17 cellular contexts compared by ENCODE assay signal in genomic region chr2:218123986-218124385, GRCh38. TPM values are rescaled to one million over a fixed set of nuclear protein-coding genes. Genes with fewer than 3 reads are reported as not detected.
DNase-seq lines count a peak whose midpoint lies in the region; ATAC-seq and TF ChIP-seq lines count a peak whose summit lies in the region.
"Had no signal": no experiment of that assay in that cellular context is flagged by ENCODE, and none has a peak within 500 bp of the region (broad histone marks: within the 10 kb centered on the region; RNA-seq: fewer than 3 reads in every experiment).

No MANE protein-coding gene starts in this region.

- no peak overlapping the region for H3K56ac ChIP-seq in IMR-90 (ENCODE audit: extremely low read depth, insufficient read depth, low read length)

- H3K27me3 ChIP-seq in IMR-90 (ENCODE audit: control insufficient read depth, insufficient read depth, low read length) (peaks cover 43% of the 10 kb centered on the region), gastroesophageal sphincter (peaks cover 25% of the 10 kb centered on the region)
- H3K27me3 ChIP-seq: BE2C had no signal

- no peak overlapping the region for H2AFZ ChIP-seq in IMR-90 (replicated peaks; ENCODE audit: low read length, poor library complexity)

- DNase-seq in IMR-90 (peak; percentile 19), astrocyte of the hippocampus (ENCODE audit: low read depth, low spot score) (peak; percentile 5), iris pigment epithelial cell (ENCODE audit: low read depth) (peak; percentile 22), HK-2 (ENCODE audit: unreplicated experiment) (no peak)
- DNase-seq: BE2C; CD8-positive, alpha-beta T cell; COR-L47; DMS153; DND-41; GF-D8; H7; KBM-7 had no signal

- no peak overlapping the region for H4K91ac ChIP-seq in IMR-90 (ENCODE audit: insufficient read depth, low read depth, low read length)

- in situ Hi-C loops in IMR-90 (cut with MboI; ENCODE audit: low sequenced_read_pairs), result no loop called here

- H3K4me2 ChIP-seq in IMR-90 (ENCODE audit: low read depth, low read length), result no peak overlapping the region
- H3K4me2 ChIP-seq: A549 had no signal

- no peak overlapping the region for H3K14ac ChIP-seq in IMR-90 (replicated peaks; ENCODE audit: low read depth, low read length)

- H4K20me1 ChIP-seq in IMR-90 (ENCODE audit: insufficient read depth, low read length), result no peaks in the 10 kb centered on the region

- H4K5ac ChIP-seq in IMR-90 (ENCODE audit: low read depth, low read length), result no peak overlapping the region

- H2BK20ac ChIP-seq in IMR-90 (ENCODE audit: low read depth, low read length), result no peak overlapping the region

- H3K18ac ChIP-seq in IMR-90 (ENCODE audit: low read depth, low read length), result no peak overlapping the region

- H3K9ac ChIP-seq in IMR-90 (ENCODE audit: low read depth, low read length), result no peak overlapping the region

- no peak overlapping the region for H3K4ac ChIP-seq in IMR-90 (ENCODE audit: low read depth, low read length)

- TF ChIP-seq POLR2A in IMR-90 (IDR thresholded peaks at IDR 0.05; ENCODE audit: low read depth, low read length) (no peak), gastroesophageal sphincter (IDR thresholded peaks at IDR 0.05) (no peak)

- BruUV-seq in IMR-90 (replicated peaks; lab: Mats Ljungman, UMichigan), result no TSS peak

- no peak overlapping the region for H2BK5ac ChIP-seq in IMR-90 (ENCODE audit: low read depth, low read length, poor library complexity, severe bottlenecking)

- TF ChIP-seq CTCF in IMR-90 (conservative IDR thresholded peaks at IDR 0.05; ENCODE audit: low read depth, low read length) (no peak), gastroesophageal sphincter (IDR thresholded peaks at IDR 0.05) (no peak)

- WGBS in IMR-90 (ENCODE audit: extremely low coverage in 2 of 2, insufficient read length in 1 of 2), 2 experiments, result no CpG with 5 or more reads among the region's 4 CpGs
- WGBS in gastroesophageal sphincter (ENCODE audit: low coverage in 1 of 2), 2 donors, result 62 to 100% methylated on average over 1 to 3 of the region's 4 CpGs

- H3K4me1 ChIP-seq in IMR-90 (ENCODE audit: control insufficient read depth, insufficient read depth, low read length) (no peaks in the 10 kb centered on the region), gastroesophageal sphincter (no peaks in the 10 kb centered on the region)
- H3K4me1 ChIP-seq: A549, BE2C had no signal

- no peak overlapping the region for H2BK120ac ChIP-seq in IMR-90 (ENCODE audit: low read depth, low read length)

- no peaks in the 10 kb centered on the region for H3K36me3 ChIP-seq in IMR-90 (ENCODE audit: control insufficient read depth, insufficient read depth, low read length)
- H3K36me3 ChIP-seq in gastroesophageal sphincter, result no peaks in the 10 kb centered on the region
- H3K36me3 ChIP-seq: BE2C had no signal

- no peak overlapping the region for H2BK15ac ChIP-seq in IMR-90 (ENCODE audit: low read depth, low read length)

- no peak overlapping the region for H4K8ac ChIP-seq in IMR-90 (ENCODE audit: low read depth in 2 of 2, low read length in 2 of 2)

- H3K4me3 ChIP-seq in IMR-90 (ENCODE audit: insufficient read depth, low read depth, low read length) (no peak overlapping the region), gastroesophageal sphincter (no peak overlapping the region)
- H3K4me3 ChIP-seq: A549 had no signal

- POLR2A ChIA-PET in IMR-90 (lab: Charles Lee; ENCODE audit: unreplicated experiment), result no interaction called here

- H2AK5ac ChIP-seq in IMR-90 (ENCODE audit: low read depth, low read length), result no peak overlapping the region

- no peak for TF ChIP-seq EP300 in gastroesophageal sphincter (IDR thresholded peaks at IDR 0.05)

- H3K9me3 ChIP-seq in IMR-90 (ENCODE audit: control insufficient read depth, insufficient read depth, low read length) (peaks cover 5% of the 10 kb centered on the region), gastroesophageal sphincter (peaks cover 0 to 28% (median 0%) of the 10 kb centered on the region in 3 donors)
- H3K9me3 ChIP-seq: A549 had no signal

- dilution Hi-C loops in IMR-90 (cut with HindIII; ENCODE audit: low sequenced_read_pairs, unreplicated experiment), result no loop called here

- H3K23ac ChIP-seq in IMR-90 (ENCODE audit: low read depth, low read length), result no peak overlapping the region

- H3K79me1 ChIP-seq in IMR-90 (ENCODE audit: low read depth in 1 of 2, low read length in 2 of 2), result no peaks in the 10 kb centered on the region

- intact Hi-C loops in IMR-90 (cut with micrococcal nuclease), result no loop called here

- no peak overlapping the region for H2AK9ac ChIP-seq in IMR-90 (replicated peaks; ENCODE audit: low read depth, low read length, poor library complexity)

- CTCF ChIA-PET in IMR-90 (lab: Yijun Ruan, JAX), result no interaction called here

- no peak for TF ChIP-seq RAD21 in IMR-90 (IDR thresholded peaks at IDR 0.05; ENCODE audit: low read length)

- no peak overlapping the region for H3K27ac ChIP-seq in IMR-90 (ENCODE audit: insufficient read depth, low read length)
- H3K27ac ChIP-seq in gastroesophageal sphincter, result no peak overlapping the region
- H3K27ac ChIP-seq: A549, C4-2B had no signal

- no peaks in the 10 kb centered on the region for H3K9me1 ChIP-seq in IMR-90 (ENCODE audit: insufficient read depth, low read length)

- ATAC-seq in IMR-90 (ENCODE audit: low read depth) (0 out of 2 replicates have a peak, but pooled peaks have one; percentile 27), gastroesophageal sphincter (no peak), HG03045 (IDR thresholded peaks at IDR 0.05; ENCODE audit: unreplicated experiment) (no peak)
- ATAC-seq: CD8-positive, alpha-beta T cell had no signal

TF ChIP-seq in IMR-90, 13 proteins besides CTCF, POLR2A, EP300 and RAD21:
- TF ChIP-seq MAFK (IDR thresholded peaks at IDR 0.05; ENCODE audit: low read depth, low read length) (no peak), CHD1 (IDR thresholded peaks at IDR 0.05; ENCODE audit: low read depth, low read length) (no peak), BHLHE40 (IDR thresholded peaks at IDR 0.05; ENCODE audit: low read depth, low read length) (no peak), RFX5 (IDR thresholded peaks at IDR 0.05; ENCODE audit: low read depth, low read length) (no peak), SMC3 (IDR thresholded peaks at IDR 0.05; ENCODE audit: low read depth, low read length) (no peak), RCOR1 (IDR thresholded peaks at IDR 0.05; ENCODE audit: insufficient replicate concordance, low read length) (no peak), FOS (IDR thresholded peaks at IDR 0.05; ENCODE audit: low read depth, low read length) (no peak), NFE2L2 (IDR thresholded peaks at IDR 0.05; ENCODE audit: low read depth, low read length) (no peak), MAZ (IDR thresholded peaks at IDR 0.05; ENCODE audit: borderline replicate concordance, low read depth, low read length) (no peak), MXI1 (IDR thresholded peaks at IDR 0.05; ENCODE audit: borderline replicate concordance, low read depth, low read length) (no peak), CEBPB (IDR thresholded peaks at IDR 0.05; ENCODE audit: low read depth, low read length) (no peak), ELK1 (IDR thresholded peaks at IDR 0.05; ENCODE audit: borderline replicate concordance, low read depth, low read length) (no peak)
- TF ChIP-seq, protein P1, sequence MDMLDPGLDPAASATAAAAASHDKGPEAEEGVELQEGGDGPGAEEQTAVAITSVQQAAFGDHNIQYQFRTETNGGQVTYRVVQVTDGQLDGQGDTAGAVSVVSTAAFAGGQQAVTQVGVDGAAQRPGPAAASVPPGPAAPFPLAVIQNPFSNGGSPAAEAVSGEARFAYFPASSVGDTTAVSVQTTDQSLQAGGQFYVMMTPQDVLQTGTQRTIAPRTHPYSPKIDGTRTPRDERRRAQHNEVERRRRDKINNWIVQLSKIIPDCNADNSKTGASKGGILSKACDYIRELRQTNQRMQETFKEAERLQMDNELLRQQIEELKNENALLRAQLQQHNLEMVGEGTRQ (IDR thresholded peaks at IDR 0.05; ENCODE audit: low read depth, low read length), result no peak

RNA-seq across cellular contexts. Expression of gene CXCR2, which starts 1.8 kb away (rescaled TPM):
- total RNA-seq in IMR-90 (2012; rRNA removed) (not detected in 2 replicates), gastroesophageal sphincter (1 to 10 TPM in 2 of 4 donors, not detected in 2; 2.4 to 3.2 TPM)
- polyA plus RNA-seq in IMR-90 (2012; rRNA removed), result not detected in 2 replicates
- not detected in 2 replicates for polyA plus RNA-seq in IMR-90 (2012; cell fraction: cytosol; rRNA removed)
- not detected in 2 replicates for polyA plus RNA-seq in IMR-90 (2012; cell fraction: nucleus; rRNA removed; ENCODE audit: low replicate concordance)
- total RNA-seq: CD8-positive, alpha-beta T cell; H7 had no signal
- polyA plus RNA-seq: AG04450 had no signal

RNA-seq across cellular contexts. Expression of gene CXCR1, which starts 42.8 kb away (rescaled TPM):
- not detected in 2 replicates for total RNA-seq in IMR-90 (2012; rRNA removed)
- not detected in 2 replicates for polyA plus RNA-seq in IMR-90 (2012; rRNA removed)
- polyA plus RNA-seq in IMR-90 (2012; cell fraction: cytosol; rRNA removed), result not detected in 2 replicates
- polyA plus RNA-seq in IMR-90 (2012; cell fraction: nucleus; rRNA removed; ENCODE audit: low replicate concordance), result not detected in 2 replicates
- 1 to 10 TPM in 1 of 4 donors, not detected in 3; 1.8 TPM for total RNA-seq in gastroesophageal sphincter
- total RNA-seq: CD8-positive, alpha-beta T cell; H7 had no signal
- polyA plus RNA-seq: A549, AG04450 had no signal

RNA-seq across cellular contexts. Expression of gene RUFY4, which starts 54.9 kb away (rescaled TPM):
- total RNA-seq in IMR-90 (2012; rRNA removed) (not detected in 2 replicates), gastroesophageal sphincter (not detected)
- polyA plus RNA-seq in IMR-90 (2012; rRNA removed), result not detected in 2 replicates
- polyA plus RNA-seq in IMR-90 (2012; cell fraction: cytosol; rRNA removed), result not detected in 2 replicates
- not detected in 2 replicates for polyA plus RNA-seq in IMR-90 (2012; cell fraction: nucleus; rRNA removed; ENCODE audit: low replicate concordance)
- total RNA-seq: H7 had no signal
- polyA plus RNA-seq: AG04450 had no signal
